17 cellular contexts compared by ENCODE assay signal in genomic region chr6:151665329-151665728, GRCh38.
DNase-seq lines count a peak whose midpoint lies in the region; ATAC-seq and TF ChIP-seq lines count a peak whose summit lies in the region.
"Had no signal": no experiment of that assay in that cellular context is flagged by ENCODE, and none has a peak within 500 bp of the region (broad histone marks: within the 10 kb centered on the region; RNA-seq: fewer than 3 reads in every experiment).

No MANE protein-coding gene starts in this region.

- in situ Hi-C loops in GM23248 (cut with MboI), result no loop called here

- peaks cover 44% of the 10 kb centered on the region for H3K27me3 Mint-ChIP-seq in T-helper 17 cell
- H3K27me3 Mint-ChIP-seq in CD8-positive, alpha-beta T cell (ENCODE audit: low read depth), result peaks cover 9% of the 10 kb centered on the region

- no TSS peak for BruUV-seq in PC-3 (replicated peaks; lab: Mats Ljungman, UMichigan)

- no peaks in the 10 kb centered on the region for H3K4me1 Mint-ChIP-seq in T-helper 17 cell
- H3K4me1 Mint-ChIP-seq in CD8-positive, alpha-beta T cell (ENCODE audit: low read depth), result no peaks in the 10 kb centered on the region
- H3K4me1 Mint-ChIP-seq: IgD-negative memory B cell had no signal

- peaks cover 3% of the 10 kb centered on the region for H3K36me3 Mint-ChIP-seq in T-helper 17 cell (ENCODE audit: low read depth)
- no peaks in the 10 kb centered on the region for H3K36me3 Mint-ChIP-seq in CD8-positive, alpha-beta T cell
- H3K36me3 Mint-ChIP-seq: CD4-positive, CD25-positive, alpha-beta regulatory T cell; IgD-negative memory B cell had no signal

- no peak overlapping the region for H3K27ac Mint-ChIP-seq in T-helper 17 cell
- H3K27ac Mint-ChIP-seq in CD8-positive, alpha-beta T cell, result no peak overlapping the region
- H3K27ac Mint-ChIP-seq: CD4-positive, CD25-positive, alpha-beta regulatory T cell; IgD-negative memory B cell had no signal

- H3K9me3 Mint-ChIP-seq in CD8-positive, alpha-beta T cell, result no peaks in the 10 kb centered on the region
- H3K9me3 Mint-ChIP-seq: CD4-positive, CD25-positive, alpha-beta regulatory T cell; IgD-negative memory B cell had no signal

- H3K27ac ChIP-seq in GM23248 (no peak overlapping the region), PC-3 (ENCODE audit: low read length) (no peak overlapping the region)
- H3K27ac ChIP-seq in CD8-positive, alpha-beta T cell (ENCODE audit: low read depth, low read length), result no peak overlapping the region
- H3K27ac ChIP-seq: BLaER1 treated with 17β-estradiol and CSF1 and Interleukin-3, amounts not matched to agents 10 nM and 100 nM had no signal

- H3K4me3 Mint-ChIP-seq in T-helper 17 cell, result no peak overlapping the region
- no peak overlapping the region for H3K4me3 Mint-ChIP-seq in CD8-positive, alpha-beta T cell
- H3K4me3 Mint-ChIP-seq: CD4-positive, CD25-positive, alpha-beta regulatory T cell had no signal

- H3K4me1 ChIP-seq in GM23248 (ENCODE audit: insufficient read depth) (peaks cover 10% of the 10 kb centered on the region), PC-3 (ENCODE audit: insufficient read depth, low read length) (peaks cover 36% of the 10 kb centered on the region)
- no peaks in the 10 kb centered on the region for H3K4me1 ChIP-seq in CD8-positive, alpha-beta T cell (ENCODE audit: insufficient read depth, low read length)
- H3K4me1 ChIP-seq: BLaER1 treated with 17β-estradiol and CSF1 and Interleukin-3, amounts not matched to agents 10 nM and 100 nM had no signal

- H3K4me3 ChIP-seq in GM23248 (no peak overlapping the region), PC-3 (ENCODE audit: low read length) (no peak overlapping the region), lower leg skin (ENCODE audit: low read depth, poor library complexity, severe bottlenecking) (no peak overlapping the region)
- no peak overlapping the region for H3K4me3 ChIP-seq in CD8-positive, alpha-beta T cell (ENCODE audit: low read depth, low read length)
- H3K4me3 ChIP-seq: BLaER1 treated with 17β-estradiol and CSF1 and Interleukin-3, amounts not matched to agents 10 nM and 100 nM had no signal

- intact Hi-C loops in PC-3 (cut with micrococcal nuclease), result no loop called here
- intact Hi-C loops in sciatic nerve (cut with DNase I), result no loop called here
- intact Hi-C loops in lower leg skin (cut with DNase I; ENCODE audit: low total_unique reads), result no loop called here
- intact Hi-C loops in CD8-positive, alpha-beta T cell (cut with DNase I, micrococcal nuclease), result no loop called here

- H4K20me1 ChIP-seq in GM23248 (ENCODE audit: insufficient read depth) (no peaks in the 10 kb centered on the region), PC-3 (ENCODE audit: low read length) (no peaks in the 10 kb centered on the region)
- H4K20me1 ChIP-seq: BLaER1 treated with 17β-estradiol and CSF1 and Interleukin-3, amounts not matched to agents 10 nM and 100 nM had no signal

- H3F3A ChIP-seq in GM23248 (ENCODE audit: insufficient read depth) (peaks cover 8% of the 10 kb centered on the region; the same call in 1 of the 2 replicates), PC-3 (ENCODE audit: low read length, unreplicated experiment) (no peaks in the 10 kb centered on the region)

- no peak for ATAC-seq in PC-3
- peak; percentile 39 for ATAC-seq in left lobe of liver
- ATAC-seq in sciatic nerve, result peak; percentile 60
- no peak for ATAC-seq in T-helper 17 cell
- no peak for ATAC-seq in CD8-positive, alpha-beta T cell
- ATAC-seq: HCT116 had no signal

- H2AFZ ChIP-seq in GM23248 (peak overlapping the region; percentile 36; the same call in 1 of the 2 replicates), PC-3 (ENCODE audit: low read length) (peak overlapping the region; percentile 48)

- 0 out of 2 replicates have a peak, but pooled peaks cover 4% of the 10 kb centered on the region for H3K27me3 ChIP-seq in GM23248 (replicated peaks; ENCODE audit: insufficient read depth)
- H3K27me3 ChIP-seq in PC-3 (ENCODE audit: low read length), result no peaks in the 10 kb centered on the region
- H3K27me3 ChIP-seq in CD8-positive, alpha-beta T cell (ENCODE audit: insufficient read depth, low read length), result no peaks in the 10 kb centered on the region
- H3K27me3 ChIP-seq: BLaER1 treated with 17β-estradiol and CSF1 and Interleukin-3, amounts not matched to agents 10 nM and 100 nM had no signal

- H3K4me2 ChIP-seq in GM23248 (ENCODE audit: unreplicated experiment), result no peak overlapping the region
- H3K4me2 ChIP-seq in PC-3 (ENCODE audit: low read length), result no peak overlapping the region
- H3K4me2 ChIP-seq: BLaER1 treated with 17β-estradiol and CSF1 and Interleukin-3, amounts not matched to agents 10 nM and 100 nM had no signal

- TF ChIP-seq POLR2A in lower leg skin (IDR thresholded peaks at IDR 0.05), result no peak

- H3K9me2 ChIP-seq in GM23248 (ENCODE audit: insufficient read depth) (no peaks in the 10 kb centered on the region), PC-3 (replicated peaks; ENCODE audit: low read length) (no peaks in the 10 kb centered on the region)

- H3K9ac ChIP-seq in GM23248, result no peak overlapping the region
- no peak overlapping the region for H3K9ac ChIP-seq in PC-3 (ENCODE audit: low read length)
- H3K9ac ChIP-seq: BLaER1 treated with 17β-estradiol and CSF1 and Interleukin-3, amounts not matched to agents 10 nM and 100 nM had no signal

- DNase-seq in GM23248 (no peak), PC-3 (no peak), left lobe of liver (ENCODE audit: low spot score) (no peak), sciatic nerve (ENCODE audit: low spot score) (no peak), UCSD-AML1 (lab: John Stamatoyannopoulos, UW; ENCODE audit: unreplicated experiment) (no peak), T-helper 17 cell (no peak), lower leg skin (ENCODE audit: low spot score in 2 of 2) (no peak)
- no peak for DNase-seq in CD8-positive, alpha-beta T cell
- DNase-seq: ACHN; Calu3; CD4-positive, CD25-positive, alpha-beta regulatory T cell; DMS153; DMS79 treated with DMSO at 0.1 percent for 48 hours; GDM1 had no signal

- TF ChIP-seq CTCF in PC-3 (conservative IDR thresholded peaks at IDR 0.05; ENCODE audit: low read depth, low read length) (no peak), lower leg skin (IDR thresholded peaks at IDR 0.05) (no peak)
- no peak for TF ChIP-seq CTCF in CD8-positive, alpha-beta T cell (IDR thresholded peaks at IDR 0.05)

- CTCF ChIA-PET in PC-3 (lab: Charles Lee), result no interaction called here
- CTCF ChIA-PET in CD8-positive, alpha-beta T cell (lab: Charles Lee), result interaction anchor here (0.7 kb wide), 1 partner anchor 41 kb away, joined by 3 read pairs; no protein-coding TSS in a partner anchor

- 21 to 32% methylated on average over 7 of the region's 7 CpGs for WGBS in GM23248 (ENCODE audit: low coverage in 1 of 2, low lambda C conversion rate in 2 of 2, missing lambda C conversion rate in 2 of 2), 2 experiments
- 55 to 66% methylated on average over 7 of the region's 7 CpGs for WGBS in lower leg skin, 2 donors

- no peaks in the 10 kb centered on the region for H3K9me3 ChIP-seq in GM23248 (ENCODE audit: low read depth)
- no peaks in the 10 kb centered on the region for H3K9me3 ChIP-seq in PC-3 (ENCODE audit: low read length)
- no peaks in the 10 kb centered on the region for H3K9me3 ChIP-seq in T-helper 17 cell (ENCODE audit: control insufficient read depth, low read length, poor library complexity, severe bottlenecking)
- H3K9me3 ChIP-seq in CD8-positive, alpha-beta T cell (ENCODE audit: low read length), result no peaks in the 10 kb centered on the region
- H3K9me3 ChIP-seq: BLaER1 treated with 17β-estradiol and CSF1 and Interleukin-3, amounts not matched to agents 10 nM and 100 nM had no signal

- POLR2A ChIA-PET in PC-3 (lab: Charles Lee; ENCODE audit: unreplicated experiment), result no interaction called here
- POLR2A ChIA-PET in CD8-positive, alpha-beta T cell (lab: Charles Lee), result no interaction called here

- no peaks in the 10 kb centered on the region for H3K36me3 ChIP-seq in GM23248 (ENCODE audit: low read depth)
- H3K36me3 ChIP-seq in PC-3 (ENCODE audit: low read depth, low read length), result no peaks in the 10 kb centered on the region
- H3K36me3 ChIP-seq in CD8-positive, alpha-beta T cell (ENCODE audit: insufficient read depth, low read length), result no peaks in the 10 kb centered on the region
- H3K36me3 ChIP-seq: BLaER1 treated with 17β-estradiol and CSF1 and Interleukin-3, amounts not matched to agents 10 nM and 100 nM had no signal

- H3K79me2 ChIP-seq in GM23248 (ENCODE audit: insufficient read depth) (no peaks in the 10 kb centered on the region), PC-3 (ENCODE audit: low read length) (no peaks in the 10 kb centered on the region)

Comparison
In these comparisons a context has a peak if more than half of its experiments do, and no peak if none do; other contexts are left out.
1. ATAC-seq: peak in left lobe of liver (single experiment) and sciatic nerve (single experiment); none in PC-3 (single experiment), T-helper 17 cell (single experiment) and CD8-positive, alpha-beta T cell (single experiment).